In genomic region chr10:12121673-12122072, GRCh38 we compare ENCODE assay signal across 14 cellular contexts. TPM values are rescaled to one million over a fixed set of nuclear protein-coding genes. Genes with fewer than 3 reads are reported as not detected.
DNase-seq lines count a peak whose midpoint lies in the region; ATAC-seq and TF ChIP-seq lines count a peak whose summit lies in the region.
"Had no signal": no experiment of that assay in that cellular context is flagged by ENCODE, and none has a peak within 500 bp of the region (broad histone marks: within the 10 kb centered on the region; RNA-seq: fewer than 3 reads in every experiment).

No MANE protein-coding gene starts in this region.

- no peak for DNase-seq in CD8-positive, alpha-beta memory T cell
- peak; percentile 44 for DNase-seq in GM06990 (ENCODE audit: extremely low read depth, insufficient read length)
- DNase-seq in hepatic stellate cell (ENCODE audit: low spot score), result no peak
- no peak for DNase-seq in neural progenitor cell (ENCODE audit: low spot score)
- DNase-seq: DMS 273 treated with DMSO at 0.1 percent for 48 hours, HFFc6, NCI-H1105 treated with DMSO at 0.1 percent for 48 hours, psoas muscle, transverse colon had no signal

- H3K9me3 Mint-ChIP-seq in CD8-positive, alpha-beta memory T cell, result no peaks in the 10 kb centered on the region
- H3K9me3 Mint-ChIP-seq in activated T-helper 17 cell treated with anti-CD3 and anti-CD28 coated beads, Interleukin-2, amount 50 U/mL, for 72 hours, result no peaks in the 10 kb centered on the region
- H3K9me3 Mint-ChIP-seq in neural progenitor cell, result no peaks in the 10 kb centered on the region
- H3K9me3 Mint-ChIP-seq: HFFc6 had no signal

- no peaks in the 10 kb centered on the region for H4K20me1 ChIP-seq in neural progenitor cell (ENCODE audit: low read depth)

- H3K4me1 Mint-ChIP-seq in CD8-positive, alpha-beta memory T cell, result peaks cover 8 to 17% (median 16%) of the 10 kb centered on the region in 3 donors
- H3K4me1 Mint-ChIP-seq in activated T-helper 17 cell treated with anti-CD3 and anti-CD28 coated beads, Interleukin-2, amount 50 U/mL, for 72 hours, result peaks cover 21% of the 10 kb centered on the region
- H3K4me1 Mint-ChIP-seq in neural progenitor cell, result no peaks in the 10 kb centered on the region

- no peak overlapping the region for H3K4me3 ChIP-seq in CD8-positive, alpha-beta memory T cell (ENCODE audit: low read length)
- H3K4me3 ChIP-seq in GM06990 (replicated peaks; ENCODE audit: low read depth, low read length) (no peak overlapping the region), neural progenitor cell (no peak overlapping the region)
- H3K4me3 ChIP-seq: psoas muscle, smooth muscle cell, transverse colon had no signal

- TF ChIP-seq CTCF in GM06990 (IDR thresholded peaks at IDR 0.05; ENCODE audit: insufficient read depth, low read length, poor library complexity, severe bottlenecking) (no peak), neural progenitor cell (IDR thresholded peaks at IDR 0.05) (no peak)

- no peaks in the 10 kb centered on the region for H3K4me1 ChIP-seq in CD8-positive, alpha-beta memory T cell (ENCODE audit: insufficient read depth, low read length)
- no peaks in the 10 kb centered on the region for H3K4me1 ChIP-seq in neural progenitor cell
- H3K4me1 ChIP-seq: psoas muscle, transverse colon had no signal

- CTCF ChIA-PET in CD8-positive, alpha-beta memory T cell (lab: Charles Lee), result no interaction called here

- peak; percentile 19 for ATAC-seq in HG02759 (IDR thresholded peaks at IDR 0.05; ENCODE audit: unreplicated experiment)
- ATAC-seq in activated T-helper 17 cell treated with anti-CD3 and anti-CD28 coated beads, Interleukin-2, amount 50 U/mL, for 72 hours (replicated peaks), result peak; percentile 20
- ATAC-seq in HG02981 (IDR thresholded peaks at IDR 0.05; ENCODE audit: unreplicated experiment), result no peak
- ATAC-seq: psoas muscle, SK-N-SH treated with all-trans-retinoic acid at 6 μM for 48 hours had no signal

- H3K36me3 ChIP-seq in CD8-positive, alpha-beta memory T cell (ENCODE audit: insufficient read depth, low read length), result peaks cover 13% of the 10 kb centered on the region
- H3K36me3 ChIP-seq in GM06990 (ENCODE audit: control insufficient read depth, insufficient read depth, low read length) (peaks cover 6% of the 10 kb centered on the region), neural progenitor cell (peaks cover 3% of the 10 kb centered on the region)

- no peaks in the 10 kb centered on the region for H3K27me3 Mint-ChIP-seq in CD8-positive, alpha-beta memory T cell
- H3K27me3 Mint-ChIP-seq in activated T-helper 17 cell treated with anti-CD3 and anti-CD28 coated beads, Interleukin-2, amount 50 U/mL, for 72 hours, result no peaks in the 10 kb centered on the region
- no peaks in the 10 kb centered on the region for H3K27me3 Mint-ChIP-seq in neural progenitor cell (ENCODE audit: insufficient read depth, low read depth)

- H3K79me2 ChIP-seq in neural progenitor cell (ENCODE audit: low read depth), result no peaks in the 10 kb centered on the region

- H3K4me3 Mint-ChIP-seq in CD8-positive, alpha-beta memory T cell, result no peak overlapping the region
- peak overlapping the region; percentile 73 for H3K4me3 Mint-ChIP-seq in activated T-helper 17 cell treated with anti-CD3 and anti-CD28 coated beads, Interleukin-2, amount 50 U/mL, for 72 hours
- H3K4me3 Mint-ChIP-seq in neural progenitor cell, result no peak overlapping the region
- H3K4me3 Mint-ChIP-seq: HFFc6 had no signal

- no peak overlapping the region for H2AFZ ChIP-seq in neural progenitor cell (replicated peaks)

- peaks cover 3% of the 10 kb centered on the region for H3F3A ChIP-seq in neural progenitor cell (ENCODE audit: low read depth)

- H3K27me3 ChIP-seq in CD8-positive, alpha-beta memory T cell (ENCODE audit: insufficient read depth, low read length, poor library complexity, severe bottlenecking), result no peaks in the 10 kb centered on the region
- H3K27me3 ChIP-seq in GM06990 (replicated peaks; ENCODE audit: control insufficient read depth, insufficient read depth, low read length), result no peaks in the 10 kb centered on the region
- H3K27me3 ChIP-seq in neural progenitor cell, result no peaks in the 10 kb centered on the region
- H3K27me3 ChIP-seq: transverse colon had no signal

- POLR2A ChIA-PET in CD8-positive, alpha-beta memory T cell (lab: Charles Lee), result no interaction called here

- H3K9ac ChIP-seq in neural progenitor cell, result no peak overlapping the region

- no peak overlapping the region for H3K4me2 ChIP-seq in neural progenitor cell
- H3K4me2 ChIP-seq: smooth muscle cell had no signal

- H3K9me3 ChIP-seq in CD8-positive, alpha-beta memory T cell (ENCODE audit: low read length), result no peaks in the 10 kb centered on the region
- no peaks in the 10 kb centered on the region for H3K9me3 ChIP-seq in neural progenitor cell (ENCODE audit: low read depth)
- H3K9me3 ChIP-seq: psoas muscle, transverse colon had no signal

- peak overlapping the region in 5 of 8 donors; percentile 14 to 89 (median 79) for H3K27ac Mint-ChIP-seq in CD8-positive, alpha-beta memory T cell
- H3K27ac Mint-ChIP-seq in activated T-helper 17 cell treated with anti-CD3 and anti-CD28 coated beads, Interleukin-2, amount 50 U/mL, for 72 hours, result peak overlapping the region; percentile 96
- H3K27ac Mint-ChIP-seq in neural progenitor cell, result no peak overlapping the region
- H3K27ac Mint-ChIP-seq: HFFc6 had no signal

- peaks cover 7 to 48% (median 17%) of the 10 kb centered on the region in 3 donors for H3K36me3 Mint-ChIP-seq in CD8-positive, alpha-beta memory T cell
- peaks cover 63% of the 10 kb centered on the region for H3K36me3 Mint-ChIP-seq in activated T-helper 17 cell treated with anti-CD3 and anti-CD28 coated beads, Interleukin-2, amount 50 U/mL, for 72 hours (ENCODE audit: low read depth)
- H3K36me3 Mint-ChIP-seq in neural progenitor cell, result peaks cover 33% of the 10 kb centered on the region

- no peak overlapping the region for H3K27ac ChIP-seq in CD8-positive, alpha-beta memory T cell (ENCODE audit: low read depth, low read length)
- no peak overlapping the region for H3K27ac ChIP-seq in neural progenitor cell
- H3K27ac ChIP-seq: psoas muscle, transverse colon had no signal

RNA-seq across cellular contexts. Expression of gene SEC61A2, which starts 7.8 kb away (rescaled TPM):
- total RNA-seq in CD8-positive, alpha-beta memory T cell, result 10 to 100 TPM; 12.5 to 13.6 TPM
- 2.5 TPM for polyA plus RNA-seq in CD8-positive, alpha-beta memory T cell
- 10 to 100 TPM; 16.0 to 22.3 TPM for total RNA-seq in activated T-helper 17 cell treated with anti-CD3 and anti-CD28 coated beads, Interleukin-2, amount 50 U/mL, for 72 hours
- 39.1 and 39.6 TPM in 2 replicates for total RNA-seq in neural progenitor cell (ENCODE audit: low replicate concordance)

RNA-seq across cellular contexts. Expression of gene DHTKD1, which starts 52.9 kb away (rescaled TPM):
- 10 to 100 TPM; 11.1 to 13.9 TPM for total RNA-seq in CD8-positive, alpha-beta memory T cell
- polyA plus RNA-seq in CD8-positive, alpha-beta memory T cell, result 9.2 TPM
- total RNA-seq in activated T-helper 17 cell treated with anti-CD3 and anti-CD28 coated beads, Interleukin-2, amount 50 U/mL, for 72 hours, result 10 to 100 TPM; 19.1 to 20.9 TPM
- 53.9 and 62.0 TPM in 2 replicates for total RNA-seq in neural progenitor cell (ENCODE audit: low replicate concordance)
